18 cellular contexts compared by ENCODE assay signal in genomic region chr7:129917934-129918333, GRCh38.
"Had no signal": no experiment of that assay in that cellular context is flagged by ENCODE, and none has a peak within 500 bp of the region (broad histone marks: within the 10 kb centered on the region; RNA-seq: fewer than 3 reads in every experiment).

No MANE protein-coding gene starts in this region.

- H3K27me3 Mint-ChIP-seq: activated CD4-positive, alpha-beta T cell treated with anti-CD3 and anti-CD28 coated beads for 36 hours; activated naive CD4-positive, alpha-beta T cell treated with anti-CD3 and anti-CD28 coated beads, Interleukin-2, amount 50 U/mL, for 24 hours had no signal

- H3K36me3 ChIP-seq: left lung, tibial nerve, vagina had no signal

- FAIRE-seq: colon had no signal

- H3K9me3 Mint-ChIP-seq: activated naive CD4-positive, alpha-beta T cell treated with anti-CD3 and anti-CD28 coated beads, Interleukin-2, amount 50 U/mL, for 24 hours; endodermal cell had no signal

- DNase-seq: activated CD4-positive, alpha-beta T cell treated with anti-CD3 and anti-CD28 coated beads for 36 hours; activated CD4-positive, alpha-beta T cell treated with anti-CD3 and anti-CD28 coated beads, Interleukin-2, amount 50 U/mL, for 48 hours; activated gamma-delta T cell; amniotic stem cell; caudate nucleus; dorsolateral prefrontal cortex; endodermal cell; foreskin melanocyte; head of caudate nucleus; left lung; nucleus accumbens; stimulated activated CD8-positive, alpha-beta memory T cell treated with anti-CD3 and anti-CD28 coated beads, Interleukin-4, amount 100 ng/mL, for 48 hours; stimulated activated naive CD4-positive, alpha-beta T cell; T-helper 2 cell had no signal

- H3K27ac ChIP-seq: left lung, tibial nerve, vagina had no signal

- ATAC-seq: activated CD4-positive, alpha-beta T cell treated with anti-CD3 and anti-CD28 coated beads for 36 hours; left lung had no signal

- H3K4me3 Mint-ChIP-seq: activated CD4-positive, alpha-beta T cell treated with anti-CD3 and anti-CD28 coated beads for 36 hours; activated naive CD4-positive, alpha-beta T cell treated with anti-CD3 and anti-CD28 coated beads, Interleukin-2, amount 50 U/mL, for 24 hours; endodermal cell had no signal

- H3K4me3 ChIP-seq: dorsolateral prefrontal cortex, left lung, tibial nerve, vagina had no signal

- H3K9me3 ChIP-seq: left lung, tibial nerve, vagina had no signal

- H3K27ac Mint-ChIP-seq: activated CD4-positive, alpha-beta T cell treated with anti-CD3 and anti-CD28 coated beads for 36 hours; activated naive CD4-positive, alpha-beta T cell treated with anti-CD3 and anti-CD28 coated beads, Interleukin-2, amount 50 U/mL, for 24 hours had no signal

- H3K27me3 ChIP-seq: dorsolateral prefrontal cortex, left lung, tibial nerve, vagina had no signal
